Comparison of ENCODE assay signal across 25 cellular contexts in genomic region chr1:232192781-232193450, GRCh38.
DNase-seq lines count a peak whose midpoint lies in the region; ATAC-seq, FAIRE-seq and TF ChIP-seq lines count a peak whose summit lies in the region.
"Had no signal": no experiment of that assay in that cellular context is flagged by ENCODE, and none has a peak within 500 bp of the region (broad histone marks: within the 10 kb centered on the region; RNA-seq: fewer than 3 reads in every experiment).

No MANE protein-coding gene starts in this region.

- H3K9me3 ChIP-seq in breast epithelium, result no peaks in the 10 kb centered on the region
- H3K9me3 ChIP-seq in hepatocyte (ENCODE audit: low read depth), result no peaks in the 10 kb centered on the region
- no peaks in the 10 kb centered on the region for H3K9me3 ChIP-seq in body of pancreas
- H3K9me3 ChIP-seq in WERI-Rb-1 (ENCODE audit: severe bottlenecking), result peaks cover 20% of the 10 kb centered on the region
- H3K9me3 ChIP-seq in esophagus muscularis mucosa, result no peaks in the 10 kb centered on the region
- H3K9me3 ChIP-seq: esophagus squamous epithelium, tibial artery had no signal

- TF ChIP-seq CTCF in MCF 10A (IDR thresholded peaks at IDR 0.05; ENCODE audit: unreplicated experiment) (no peak), breast epithelium (IDR thresholded peaks at IDR 0.05) (no peak), bronchial epithelial cell (IDR thresholded peaks at IDR 0.05; ENCODE audit: insufficient read depth, low read length, severe bottlenecking) (no peak), hepatocyte (IDR thresholded peaks at IDR 0.05; ENCODE audit: poor library complexity) (no peak), body of pancreas (IDR thresholded peaks at IDR 0.05) (no peak), WERI-Rb-1 (IDR thresholded peaks at IDR 0.05; ENCODE audit: low read depth, low read length) (no peak), esophagus muscularis mucosa (IDR thresholded peaks at IDR 0.05) (no peak)

- no peak for TF ChIP-seq EP300 in esophagus muscularis mucosa (IDR thresholded peaks at IDR 0.05)

- H3K79me2 ChIP-seq in hepatocyte, result no peaks in the 10 kb centered on the region

- CTCF ChIA-PET in MCF 10A (lab: Yijun Ruan, JAX), result interaction anchor here (0.5 to 1.1 kb wide), 4 partner anchors 25 to 393 kb away, joined by 3 to 4 read pairs (median 4); no protein-coding TSS in a partner anchor

- H3K36me3 Mint-ChIP-seq in MCF 10A (ENCODE audit: insufficient read depth, unreplicated experiment), result no peaks in the 10 kb centered on the region
- H3K36me3 Mint-ChIP-seq: activated naive CD8-positive, alpha-beta T cell had no signal

- no peak overlapping the region for H2AFZ ChIP-seq in hepatocyte

- no peak overlapping the region for H3K4me2 ChIP-seq in hepatocyte

- FAIRE-seq in bronchial epithelial cell (lab: Jason Lieb, UNC), result peak; percentile 72

- H3K27ac Mint-ChIP-seq in MCF 10A (ENCODE audit: low read depth, unreplicated experiment), result no peak overlapping the region
- H3K27ac Mint-ChIP-seq: activated CD8-positive, alpha-beta T cell treated with anti-CD3 and anti-CD28 coated beads for 36 hours; activated naive CD8-positive, alpha-beta T cell; H9; IgD-negative memory B cell; T-helper 1 cell treated with Interleukin-12 subunit alpha and Interleukin-12 subunit beta and Interleukin-4 antibody, amounts not matched to agents 30 μg/mL and 1 μg/mL, for 36 hours had no signal

- H3K36me3 ChIP-seq in breast epithelium (no peaks in the 10 kb centered on the region), bronchial epithelial cell (ENCODE audit: control insufficient read depth, insufficient read depth, low read length) (no peaks in the 10 kb centered on the region), hepatocyte (replicated peaks; ENCODE audit: insufficient read depth, low read depth) (no peaks in the 10 kb centered on the region), body of pancreas (replicated peaks in 1 of 2; ENCODE audit: insufficient read depth in 1 of 2, low read depth in 2 of 2) (no peaks in the 10 kb centered on the region), WERI-Rb-1 (no peaks in the 10 kb centered on the region), esophagus muscularis mucosa (no peaks in the 10 kb centered on the region)
- H3K36me3 ChIP-seq: esophagus squamous epithelium, tibial artery had no signal

- BruUV-seq in MCF 10A (replicated peaks; lab: Mats Ljungman, UMichigan), result no TSS peak

- DNase-seq in MCF 10A (ENCODE audit: unreplicated experiment) (peak; percentile 55), breast epithelium (ENCODE audit: low spot score in 2 of 2) (no peak), bronchial epithelial cell (ENCODE audit: low read depth) (peak; percentile 55), hepatocyte (ENCODE audit: low spot score) (peak; percentile 16), NCI-H524 (lab: John Stamatoyannopoulos, UW) (no peak), body of pancreas (no peak), WERI-Rb-1 (no peak), esophagus muscularis mucosa (ENCODE audit: extremely low spot score) (no peak)
- DNase-seq: 8988T; activated CD4-positive, alpha-beta T cell treated with anti-CD3 and anti-CD28 coated beads for 1 hour; activated CD8-positive, alpha-beta T cell treated with anti-CD3 and anti-CD28 coated beads for 36 hours; effector memory CD4-positive, alpha-beta T cell; esophagus squamous epithelium; H9; MM.1S; NCI-H1436; NCI-H2107; NCI-H446; RPMI8226; stimulated activated CD4-positive, alpha-beta T cell treated with anti-CD3 and anti-CD28 coated beads, Interleukin-2, amount 100 ng/mL, for 24 hours; tibial artery had no signal

- H3K27ac ChIP-seq in breast epithelium (no peak overlapping the region), hepatocyte (peak overlapping the region; percentile 30), body of pancreas (no peak overlapping the region), WERI-Rb-1 (no peak overlapping the region), esophagus muscularis mucosa (replicated peaks in 1 of 4) (no peak overlapping the region)
- H3K27ac ChIP-seq: tibial artery had no signal

- H3K4me1 ChIP-seq in breast epithelium (no peaks in the 10 kb centered on the region), hepatocyte (ENCODE audit: insufficient read depth) (peaks cover 12% of the 10 kb centered on the region), body of pancreas (no peaks in the 10 kb centered on the region), esophagus muscularis mucosa (no peaks in the 10 kb centered on the region)
- H3K4me1 ChIP-seq: tibial artery had no signal

- H3K4me1 Mint-ChIP-seq in MCF 10A (ENCODE audit: insufficient read depth, unreplicated experiment), result peaks cover 9% of the 10 kb centered on the region
- H3K4me1 Mint-ChIP-seq: nephron had no signal

- H3K4me3 ChIP-seq in breast epithelium (no peak overlapping the region), bronchial epithelial cell (ENCODE audit: low read depth, low read length) (no peak overlapping the region), hepatocyte (no peak overlapping the region), body of pancreas (no peak overlapping the region), WERI-Rb-1 (ENCODE audit: low read depth, low read length) (no peak overlapping the region), esophagus muscularis mucosa (no peak overlapping the region)
- H3K4me3 ChIP-seq: esophagus squamous epithelium, tibial artery had no signal

- H3K9me2 ChIP-seq in hepatocyte (replicated peaks; ENCODE audit: insufficient read depth), result no peaks in the 10 kb centered on the region

- no peaks in the 10 kb centered on the region for H3K9me3 Mint-ChIP-seq in MCF 10A (ENCODE audit: unreplicated experiment)
- H3K9me3 Mint-ChIP-seq: activated CD8-positive, alpha-beta T cell treated with anti-CD3 and anti-CD28 coated beads for 36 hours; nephron; T-helper 1 cell treated with Interleukin-12 subunit alpha and Interleukin-12 subunit beta and Interleukin-4 antibody, amounts not matched to agents 30 μg/mL and 1 μg/mL, for 36 hours had no signal

- no peak for TF ChIP-seq POLR2A in breast epithelium (IDR thresholded peaks at IDR 0.05)
- TF ChIP-seq POLR2A in body of pancreas (IDR thresholded peaks at IDR 0.05), result no peak
- TF ChIP-seq POLR2A in esophagus muscularis mucosa (IDR thresholded peaks at IDR 0.05; ENCODE audit: low read depth), result no peak

- H3K27me3 ChIP-seq in breast epithelium (no peaks in the 10 kb centered on the region), bronchial epithelial cell (ENCODE audit: control insufficient read depth, insufficient read depth, low read length) (no peaks in the 10 kb centered on the region), hepatocyte (no peaks in the 10 kb centered on the region), body of pancreas (no peaks in the 10 kb centered on the region), WERI-Rb-1 (ENCODE audit: insufficient read depth, low read depth, severe bottlenecking) (peaks cover 37% of the 10 kb centered on the region), esophagus muscularis mucosa (no peaks in the 10 kb centered on the region)
- H3K27me3 ChIP-seq: esophagus squamous epithelium, tibial artery had no signal

- H4K20me1 ChIP-seq in hepatocyte (ENCODE audit: insufficient read depth, poor library complexity, severe bottlenecking), result no peaks in the 10 kb centered on the region

- 81% methylated on average over 3 of the region's 3 CpGs for WGBS in hepatocyte (ENCODE audit: low lambda C conversion rate, missing lambda C conversion rate)
- WGBS in body of pancreas, 2 donors, result 59 to 61% methylated on average over 3 of the region's 3 CpGs
- 67% methylated on average over 3 of the region's 3 CpGs for WGBS in esophagus muscularis mucosa

- H3K27me3 Mint-ChIP-seq in MCF 10A (ENCODE audit: insufficient read depth, unreplicated experiment), result no peaks in the 10 kb centered on the region
- H3K27me3 Mint-ChIP-seq: IgD-negative memory B cell had no signal

- intact Hi-C loops in MCF 10A (cut with micrococcal nuclease) (no loop called here), breast epithelium (cut with DNase I; ENCODE audit: low total_unique reads) (no loop called here), body of pancreas (cut with DNase I) (no loop called here), esophagus muscularis mucosa (cut with DNase I) (no loop called here)

- no peak overlapping the region for H3K4me3 Mint-ChIP-seq in MCF 10A (ENCODE audit: unreplicated experiment)
- H3K4me3 Mint-ChIP-seq: activated CD8-positive, alpha-beta T cell treated with anti-CD3 and anti-CD28 coated beads for 36 hours; activated naive CD8-positive, alpha-beta T cell; H9; IgD-negative memory B cell; nephron; T-helper 1 cell treated with Interleukin-12 subunit alpha and Interleukin-12 subunit beta and Interleukin-4 antibody, amounts not matched to agents 30 μg/mL and 1 μg/mL, for 36 hours had no signal

- no peak for ATAC-seq in body of pancreas
- ATAC-seq: activated CD8-positive, alpha-beta T cell treated with anti-CD3 and anti-CD28 coated beads for 36 hours had no signal

- POLR2A ChIA-PET in MCF 10A (lab: Yijun Ruan, JAX), result interaction anchor here (0.5 to 1.3 kb wide), 4 partner anchors 9 to 286 kb away, joined by 3 to 4 read pairs (median 4); no protein-coding TSS in a partner anchor

Comparison
In these comparisons a context has a peak if more than half of its experiments do, and no peak if none do; other contexts are left out.
1. DNase-seq: peak in MCF 10A (single experiment), bronchial epithelial cell (single experiment) and hepatocyte (single experiment); none in breast epithelium (0 of 2), NCI-H524 (0 of 2), body of pancreas (0 of 4), WERI-Rb-1 (single experiment) and esophagus muscularis mucosa (single experiment).